In the genomic region with DNA sequence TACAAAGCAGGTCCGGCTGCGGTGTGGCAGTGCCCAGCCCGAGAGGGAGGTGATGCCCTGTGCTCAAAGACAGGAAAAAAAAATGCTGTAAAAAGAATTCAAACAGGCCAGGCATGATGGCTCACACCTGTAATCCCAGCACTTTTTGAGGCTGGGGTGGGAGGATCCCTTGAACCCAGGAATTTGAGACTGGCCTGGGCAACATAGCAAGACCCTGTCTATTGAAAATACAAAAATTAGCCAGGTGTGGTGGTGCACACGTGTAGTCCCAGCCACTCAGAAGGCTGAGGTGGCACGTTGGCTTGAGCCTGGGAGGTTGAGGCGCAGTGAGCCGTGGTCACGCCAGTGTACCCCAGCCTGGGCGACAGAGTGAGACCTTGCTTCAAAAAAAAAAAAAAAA, we compare ENCODE assay signal across 7 cellular contexts.
"Had no signal": no experiment of that assay in that cellular context is flagged by ENCODE, and none has a peak within 500 bp of the region (broad histone marks: within the 10 kb centered on the region; RNA-seq: fewer than 3 reads in every experiment).

No MANE protein-coding gene starts in this region.

- FAIRE-seq: HepG2, HTR-8/SVneo had no signal

- DNase-seq: IMR-90, KBM-7, KG1 had no signal

- H3K4me1 Mint-ChIP-seq: IgD-negative memory B cell had no signal

- H3K27ac ChIP-seq: HL-60 had no signal

- ATAC-seq: HepG2 had no signal

- H3K27ac Mint-ChIP-seq: IgD-negative memory B cell had no signal
